ENCODE assay signal across 9 cellular contexts in the genomic region with DNA sequence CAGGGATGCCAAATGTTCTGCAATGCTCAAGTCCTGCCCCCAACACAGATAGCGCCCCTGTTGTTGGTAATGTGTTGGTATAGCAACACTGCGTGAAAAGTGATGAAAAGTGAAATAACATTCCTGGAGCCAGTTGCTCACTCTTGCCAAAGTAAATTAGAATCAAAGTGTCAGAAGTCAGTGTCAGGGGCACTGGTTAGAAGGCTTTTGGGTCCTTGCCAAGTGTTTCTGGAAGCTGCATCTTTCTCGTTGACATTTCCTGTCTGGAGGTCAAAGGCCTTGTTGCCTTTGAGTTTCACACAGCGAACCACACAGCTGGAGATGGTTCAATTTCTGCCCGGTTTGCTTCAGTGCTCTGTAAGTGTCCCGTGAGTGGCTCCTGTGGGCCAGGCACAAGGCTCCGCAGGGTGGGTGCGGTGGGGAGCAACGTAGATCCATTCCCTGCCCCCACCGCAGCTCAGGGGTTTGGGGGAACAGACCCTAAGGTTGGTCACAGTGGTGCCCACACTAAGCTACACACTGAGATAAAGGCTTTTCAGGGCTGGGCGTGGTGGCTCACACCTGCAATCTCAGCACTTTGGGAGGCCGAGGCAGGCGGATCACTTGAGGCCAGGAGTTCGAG. TPM values are rescaled to one million over a fixed set of nuclear protein-coding genes. Genes with fewer than 3 reads are reported as not detected.
DNase-seq lines count a peak whose midpoint lies in the region; ATAC-seq, FAIRE-seq and TF ChIP-seq lines count a peak whose summit lies in the region.
"Had no signal": no experiment of that assay in that cellular context is flagged by ENCODE, and none has a peak within 500 bp of the region (broad histone marks: within the 10 kb centered on the region; RNA-seq: fewer than 3 reads in every experiment).

No MANE protein-coding gene starts in this region.

- CTCF ChIA-PET in activated naive CD4-positive, alpha-beta T cell treated with anti-CD3 and anti-CD28 coated beads, Interleukin-2, amount 10 ng/mL, durations not matched to agents 7 days and 5 days (lab: Charles Lee), result interaction anchor here (1.0 to 1.7 kb wide), 3 partner anchors 12 to 28 kb away, joined by 3 to 7 read pairs (median 3); no protein-coding TSS in a partner anchor

- peaks cover 41% of the 10 kb centered on the region for H3K4me1 Mint-ChIP-seq in activated naive CD4-positive, alpha-beta T cell treated with anti-CD3 and anti-CD28 coated beads, Interleukin-2, amount 10 ng/mL, durations not matched to agents 7 days and 5 days

- 46 to 52% (median 51%) methylated on average over 14 of the region's 14 CpGs for WGBS in small intestine, 3 donors
- WGBS in pancreas, 2 donors, result 56 to 69% methylated on average over 14 of the region's 14 CpGs

- no peaks in the 10 kb centered on the region for H3K36me3 ChIP-seq in breast epithelium
- H3K36me3 ChIP-seq in small intestine (ENCODE audit: control insufficient read depth in 2 of 2, insufficient read depth in 2 of 2, low read length in 2 of 2), result no peaks in the 10 kb centered on the region
- H3K36me3 ChIP-seq in pancreas, result no peaks in the 10 kb centered on the region
- H3K36me3 ChIP-seq: prostate gland had no signal

- H3K27me3 ChIP-seq in breast epithelium, result no peaks in the 10 kb centered on the region
- no peaks in the 10 kb centered on the region for H3K27me3 ChIP-seq in small intestine (ENCODE audit: control insufficient read depth in 2 of 2, insufficient read depth in 2 of 2, low read length in 2 of 2)
- H3K27me3 ChIP-seq in pancreas, result no peaks in the 10 kb centered on the region

- no peaks in the 10 kb centered on the region for H3K9me3 Mint-ChIP-seq in activated naive CD4-positive, alpha-beta T cell treated with anti-CD3 and anti-CD28 coated beads, Interleukin-2, amount 10 ng/mL, durations not matched to agents 7 days and 5 days
- no peaks in the 10 kb centered on the region for H3K9me3 Mint-ChIP-seq in activated naive CD4-positive, alpha-beta T cell treated with anti-CD3 and anti-CD28 coated beads, Interleukin-2, amount 50 U/mL, for 72 hours

- intact Hi-C loops in breast epithelium (cut with DNase I; ENCODE audit: low total_unique reads) (no loop called here), pancreas (cut with DNase I) (no loop called here)

- no peak for TF ChIP-seq POLR2A in breast epithelium (IDR thresholded peaks at IDR 0.05)

- H3K4me3 Mint-ChIP-seq in activated naive CD4-positive, alpha-beta T cell treated with anti-CD3 and anti-CD28 coated beads, Interleukin-2, amount 10 ng/mL, durations not matched to agents 7 days and 5 days, result no peak overlapping the region

- H3K27me3 Mint-ChIP-seq in activated naive CD4-positive, alpha-beta T cell treated with anti-CD3 and anti-CD28 coated beads, Interleukin-2, amount 10 ng/mL, durations not matched to agents 7 days and 5 days, result peaks cover 23% of the 10 kb centered on the region

- DNase-seq in activated naive CD4-positive, alpha-beta T cell treated with anti-CD3 and anti-CD28 coated beads, Interleukin-2, amount 10 ng/mL, durations not matched to agents 7 days and 5 days, result peak; percentile 33
- DNase-seq in activated naive CD4-positive, alpha-beta T cell treated with anti-CD3 and anti-CD28 coated beads, Interleukin-2, amount 50 U/mL, for 72 hours (ENCODE audit: low spot score in 2 of 2), result no peak
- DNase-seq in breast epithelium (ENCODE audit: low spot score in 2 of 2) (no peak), small intestine (peak; percentile 72), pancreas (no peak)
- DNase-seq: effector CD8-positive, alpha-beta T cell; NCI-H1436 treated with DMSO at 0.1 percent for 48 hours had no signal

- H3K4me3 ChIP-seq in breast epithelium (no peak overlapping the region), small intestine (ENCODE audit: low read depth in 1 of 2, low read length in 2 of 2) (no peak overlapping the region), pancreas (no peak overlapping the region)
- H3K4me3 ChIP-seq: prostate gland had no signal

- H3K27ac ChIP-seq in breast epithelium, result peak overlapping the region; percentile 62 to 68
- H3K27ac ChIP-seq in small intestine (ENCODE audit: low read depth in 1 of 2, low read length in 1 of 2), result peak overlapping the region; percentile 23 to 38
- H3K27ac ChIP-seq in pancreas, result peak overlapping the region in 1 of 4 donors; percentile 14
- H3K27ac ChIP-seq: prostate gland had no signal

- ATAC-seq in activated naive CD4-positive, alpha-beta T cell treated with anti-CD3 and anti-CD28 coated beads, Interleukin-2, amount 50 U/mL, for 72 hours, result no peak
- ATAC-seq in GM18520 (IDR thresholded peaks at IDR 0.05; ENCODE audit: unreplicated experiment) (no peak), pancreas (no peak)

- no peak for TF ChIP-seq CTCF in breast epithelium (IDR thresholded peaks at IDR 0.05)
- no peak for TF ChIP-seq CTCF in pancreas (IDR thresholded peaks at IDR 0.05)

- FAIRE-seq in small intestine (lab: Jason Lieb, UNC) (no peak), pancreas (lab: Jason Lieb, UNC) (no peak)

- H3K36me3 Mint-ChIP-seq in activated naive CD4-positive, alpha-beta T cell treated with anti-CD3 and anti-CD28 coated beads, Interleukin-2, amount 10 ng/mL, durations not matched to agents 7 days and 5 days, result no peaks in the 10 kb centered on the region
- no peaks in the 10 kb centered on the region for H3K36me3 Mint-ChIP-seq in activated naive CD4-positive, alpha-beta T cell treated with anti-CD3 and anti-CD28 coated beads, Interleukin-2, amount 50 U/mL, for 72 hours

- H3K9me3 ChIP-seq in breast epithelium, result no peaks in the 10 kb centered on the region
- no peaks in the 10 kb centered on the region for H3K9me3 ChIP-seq in small intestine (ENCODE audit: control insufficient read depth, low read depth)
- H3K9me3 ChIP-seq in pancreas, result no peaks in the 10 kb centered on the region
- H3K9me3 ChIP-seq: prostate gland had no signal

- H3K4me1 ChIP-seq in breast epithelium (peaks cover 11 to 21% of the 10 kb centered on the region in 2 donors), small intestine (ENCODE audit: control insufficient read depth in 2 of 2, insufficient read depth in 1 of 2, low read depth in 1 of 2, low read length in 1 of 2) (no peaks in the 10 kb centered on the region), pancreas (peaks cover 0 to under 1% (median 0%) of the 10 kb centered on the region in 3 donors)
- H3K4me1 ChIP-seq: prostate gland had no signal

- H3K27ac Mint-ChIP-seq in activated naive CD4-positive, alpha-beta T cell treated with anti-CD3 and anti-CD28 coated beads, Interleukin-2, amount 10 ng/mL, durations not matched to agents 7 days and 5 days, result no peak overlapping the region
- H3K27ac Mint-ChIP-seq in activated naive CD4-positive, alpha-beta T cell treated with anti-CD3 and anti-CD28 coated beads, Interleukin-2, amount 50 U/mL, for 72 hours, result peak overlapping the region in 1 of 2 donors; percentile 25

RNA-seq across cellular contexts. Expression of a gene that starts 3.6 kb away (rescaled TPM):
- 10 to 100 TPM in 1 of 2 donors, 1 to 10 TPM in 1; 6.0 to 10.9 TPM for total RNA-seq in activated naive CD4-positive, alpha-beta T cell treated with anti-CD3 and anti-CD28 coated beads, Interleukin-2, amount 50 U/mL, for 72 hours
- 10 to 100 TPM in 2 of 3 donors, 1 to 10 TPM in 1; 9.0 to 19.8 (median 18.4) TPM for total RNA-seq in breast epithelium
- 10 to 100 TPM; 23.5 to 35.4 (median 32.2) TPM for polyA plus RNA-seq in small intestine
- 1 to 10 TPM; 2.2 to 5.2 (median 4.0) TPM for total RNA-seq in pancreas
- 1 to 10 TPM; 7.8 to 8.8 TPM for polyA plus RNA-seq in pancreas

RNA-seq across cellular contexts. Expression of a gene that starts 25.6 kb away (rescaled TPM):
- total RNA-seq in activated naive CD4-positive, alpha-beta T cell treated with anti-CD3 and anti-CD28 coated beads, Interleukin-2, amount 50 U/mL, for 72 hours, result 1 to 10 TPM; 7.0 to 9.9 TPM
- 1 to 10 TPM; 3.4 to 6.7 (median 5.6) TPM for total RNA-seq in breast epithelium
- polyA plus RNA-seq in small intestine, result 10 to 100 TPM; 14.2 to 24.8 (median 23.2) TPM
- 1 to 10 TPM; 2.3 to 7.4 (median 3.4) TPM for total RNA-seq in pancreas
- 1 to 10 TPM; 5.7 to 6.3 TPM for polyA plus RNA-seq in pancreas

RNA-seq across cellular contexts. Expression of a gene that starts 37.1 kb away (rescaled TPM):
- 10 to 100 TPM; 17.4 to 19.4 TPM for total RNA-seq in activated naive CD4-positive, alpha-beta T cell treated with anti-CD3 and anti-CD28 coated beads, Interleukin-2, amount 50 U/mL, for 72 hours
- 10 to 100 TPM; 23.5 to 28.4 (median 24.6) TPM for total RNA-seq in breast epithelium
- polyA plus RNA-seq in small intestine, result 10 to 100 TPM; 12.3 to 18.0 (median 13.8) TPM
- 10 to 100 TPM in 1 of 6 donors, 1 to 10 TPM in 5; 6.3 to 13.2 (median 8.5) TPM for total RNA-seq in pancreas
- 10 to 100 TPM; 13.0 to 14.6 TPM for polyA plus RNA-seq in pancreas

RNA-seq across cellular contexts. Expression of a gene that starts 37.4 kb away (rescaled TPM):
- 100 to 1,000 TPM; 193 to 218 TPM for total RNA-seq in activated naive CD4-positive, alpha-beta T cell treated with anti-CD3 and anti-CD28 coated beads, Interleukin-2, amount 50 U/mL, for 72 hours
- total RNA-seq in breast epithelium (100 to 1,000 TPM; 190 to 268 (median 222) TPM), pancreas (100 to 1,000 TPM in 4 of 6 donors, 10 to 100 TPM in 2; 81.6 to 121 (median 105) TPM)
- polyA plus RNA-seq in small intestine (100 to 1,000 TPM; 494 to 919 (median 724) TPM), pancreas (100 to 1,000 TPM; 215 to 229 TPM)

RNA-seq across cellular contexts. Expression of a gene that starts 47.4 kb away (rescaled TPM):
- total RNA-seq in activated naive CD4-positive, alpha-beta T cell treated with anti-CD3 and anti-CD28 coated beads, Interleukin-2, amount 50 U/mL, for 72 hours, result 10 to 100 TPM; 51.7 to 52.8 TPM
- total RNA-seq in breast epithelium (100 to 1,000 TPM in 1 of 3 donors, 10 to 100 TPM in 2; 79.6 to 106 (median 91.4) TPM), pancreas (10 to 100 TPM; 14.4 to 32.3 (median 18.7) TPM)
- polyA plus RNA-seq in small intestine (100 to 1,000 TPM in 2 of 3 donors, 10 to 100 TPM in 1; 91.2 to 169 (median 130) TPM), pancreas (10 to 100 TPM; 62.5 to 76.3 TPM)

Comparison
In these comparisons a context has a peak if more than half of its experiments do, and no peak if none do; other contexts are left out.
1. DNase-seq: peak in activated naive CD4-positive, alpha-beta T cell treated with anti-CD3 and anti-CD28 coated beads, Interleukin-2, amount 10 ng/mL, durations not matched to agents 7 days and 5 days (single experiment) and small intestine (single experiment); none in activated naive CD4-positive, alpha-beta T cell treated with anti-CD3 and anti-CD28 coated beads, Interleukin-2, amount 50 U/mL, for 72 hours (0 of 2), breast epithelium (0 of 2) and pancreas (0 of 6).